10 cellular contexts compared by ENCODE assay signal in genomic region chr10:104642311-104643022, GRCh38. TPM values are rescaled to one million over a fixed set of nuclear protein-coding genes. Genes with fewer than 3 reads are reported as not detected.
DNase-seq lines count a peak whose midpoint lies in the region; ATAC-seq, FAIRE-seq and TF ChIP-seq lines count a peak whose summit lies in the region.
"Had no signal": no experiment of that assay in that cellular context is flagged by ENCODE, and none has a peak within 500 bp of the region (broad histone marks: within the 10 kb centered on the region; RNA-seq: fewer than 3 reads in every experiment).

No MANE protein-coding gene starts in this region.

- DNase-seq in NCI-H1417 (lab: John Stamatoyannopoulos, UW) (peak in 2 of 3 experiments; percentile 67 to 79), NCI-H1417 treated with DMSO at 0.1 percent for 48 hours (lab: John Stamatoyannopoulos, UW) (no peak), WTC11 (ENCODE audit: low spot score) (peak; percentile 95), hepatocyte (ENCODE audit: low spot score) (peak; percentile 80), small intestine (peak; percentile 5)
- no peak for DNase-seq in stimulated activated naive CD4-positive, alpha-beta T cell (lab: John Stamatoyannopoulos, UW)

- H3K36me3 ChIP-seq in hepatocyte (replicated peaks; ENCODE audit: insufficient read depth, low read depth), result no peaks in the 10 kb centered on the region
- H3K36me3 ChIP-seq in small intestine (ENCODE audit: control insufficient read depth in 2 of 2, insufficient read depth in 2 of 2, low read length in 2 of 2), result no peaks in the 10 kb centered on the region

- ATAC-seq in WTC11 (peak; percentile 60), GM21515 (IDR thresholded peaks at IDR 0.05; ENCODE audit: unreplicated experiment) (no peak), GM18907 (IDR thresholded peaks at IDR 0.05; ENCODE audit: unreplicated experiment) (no peak)

- H3K4me2 ChIP-seq in hepatocyte, result peak overlapping the region; percentile 92

- H4K20me1 ChIP-seq in hepatocyte (ENCODE audit: insufficient read depth, poor library complexity, severe bottlenecking), result no peaks in the 10 kb centered on the region

- peak overlapping the region; percentile 76 for H3K4me3 Mint-ChIP-seq in WTC11

- WGBS in hepatocyte (ENCODE audit: low lambda C conversion rate, missing lambda C conversion rate), result under 1% methylated on average over 47 of the region's 58 CpGs
- 3 to 11% (median 7%) methylated on average over 48 to 58 of the region's 58 CpGs for WGBS in small intestine, 3 donors

- peaks cover 17% of the 10 kb centered on the region for H3K4me1 ChIP-seq in hepatocyte (ENCODE audit: insufficient read depth)
- no peaks in the 10 kb centered on the region for H3K4me1 ChIP-seq in small intestine (ENCODE audit: control insufficient read depth in 2 of 2, insufficient read depth in 1 of 2, low read depth in 1 of 2, low read length in 1 of 2)

- H3K27me3 ChIP-seq in hepatocyte, result peaks cover 90% of the 10 kb centered on the region
- H3K27me3 ChIP-seq in small intestine (ENCODE audit: control insufficient read depth in 2 of 2, insufficient read depth in 2 of 2, low read length in 2 of 2), result peaks cover 23 to 35% of the 10 kb centered on the region in 2 donors

- H3K36me3 Mint-ChIP-seq in WTC11, result no peaks in the 10 kb centered on the region

- CTCF ChIA-PET in WTC11 (lab: Charles Lee), result interaction anchor here (0.6 to 1.1 kb wide), 22 partner anchors 9 to 338 kb away, joined by 3 to 11 read pairs (median 3); no protein-coding TSS in a partner anchor

- H3K27ac ChIP-seq in hepatocyte (no peak overlapping the region), small intestine (ENCODE audit: low read depth in 1 of 2, low read length in 1 of 2) (no peak overlapping the region)

- peaks cover 87% of the 10 kb centered on the region for H3K27me3 Mint-ChIP-seq in WTC11 (ENCODE audit: low read depth)

- H3K9me3 ChIP-seq in hepatocyte (ENCODE audit: low read depth), result no peaks in the 10 kb centered on the region
- no peaks in the 10 kb centered on the region for H3K9me3 ChIP-seq in small intestine (ENCODE audit: control insufficient read depth, low read depth)

- H3K27ac Mint-ChIP-seq in WTC11, result no peak overlapping the region

- POLR2A ChIA-PET in WTC11 (lab: Charles Lee), result no interaction called here

- no peaks in the 10 kb centered on the region for H3K79me2 ChIP-seq in hepatocyte

- H3K4me3 ChIP-seq in hepatocyte, result peak overlapping the region; percentile 10
- H3K4me3 ChIP-seq in small intestine (ENCODE audit: low read depth in 1 of 2, low read length in 2 of 2), result no peak overlapping the region

- peak; percentile 45 for TF ChIP-seq CTCF in WTC11 (IDR thresholded peaks at IDR 0.05)
- peak; percentile 62 for TF ChIP-seq CTCF in hepatocyte (IDR thresholded peaks at IDR 0.05; ENCODE audit: poor library complexity)

- H3K9me3 Mint-ChIP-seq in WTC11, result no peaks in the 10 kb centered on the region

- H2AFZ ChIP-seq in hepatocyte, result peak overlapping the region; percentile 6

- no peaks in the 10 kb centered on the region for H3K9me2 ChIP-seq in hepatocyte (replicated peaks; ENCODE audit: insufficient read depth)

- FAIRE-seq in small intestine (lab: Jason Lieb, UNC), result no peak
- FAIRE-seq: islet of Langerhans had no signal

- H3K4me1 Mint-ChIP-seq in WTC11, result peaks cover 15% of the 10 kb centered on the region

TF ChIP-seq in WTC11, 78 proteins besides CTCF, POLR2A, EP300 and RAD21 (continues in another document):
- TF ChIP-seq ZNF416 (CRISPR knock-in tag; IDR thresholded peaks at IDR 0.05) (no peak), FOXP1 (CRISPR knock-in tag; IDR thresholded peaks at IDR 0.05; ENCODE audit: borderline replicate concordance) (peak; percentile 78; the same call in 1 of the 2 replicates), FOXJ3 (CRISPR knock-in tag; IDR thresholded peaks at IDR 0.05; ENCODE audit: borderline replicate concordance) (no peak), ETV6 (CRISPR knock-in tag; IDR thresholded peaks at IDR 0.05) (peak; percentile 91), MLX (CRISPR knock-in tag; IDR thresholded peaks at IDR 0.05) (0 out of 2 replicates have a peak, but pooled peaks have one; percentile 42), CREM (CRISPR knock-in tag; IDR thresholded peaks at IDR 0.05) (peak; percentile 38; the same call in 1 of the 2 replicates), SOX15 (CRISPR knock-in tag; IDR thresholded peaks at IDR 0.05) (no peak), AFF4 (CRISPR knock-in tag; IDR thresholded peaks at IDR 0.05; ENCODE audit: borderline replicate concordance) (peak; percentile 77; the same call in 1 of the 2 replicates), ZBTB21 (CRISPR knock-in tag; IDR thresholded peaks at IDR 0.05; ENCODE audit: borderline replicate concordance) (no peak; the same call in 1 of the 2 replicates), IRF2 (CRISPR knock-in tag; IDR thresholded peaks at IDR 0.05; ENCODE audit: borderline replicate concordance, low read depth) (no peak), SP1 (CRISPR knock-in tag; conservative IDR thresholded peaks at IDR 0.05) (peak; percentile 63), NFATC4 (CRISPR knock-in tag; IDR thresholded peaks at IDR 0.05) (no peak), ZNF396 (CRISPR knock-in tag; IDR thresholded peaks at IDR 0.05; ENCODE audit: borderline replicate concordance) (no peak), CDX4 (CRISPR knock-in tag; IDR thresholded peaks at IDR 0.05; ENCODE audit: borderline replicate concordance) (no peak), ZSCAN18 (CRISPR knock-in tag; IDR thresholded peaks at IDR 0.05) (no peak), GRHL2 (CRISPR knock-in tag; IDR thresholded peaks at IDR 0.05; ENCODE audit: insufficient replicate concordance, severe bottlenecking) (no peak)

RNA-seq across cellular contexts. Expression of gene SORCS3, which starts 1.4 kb away (rescaled TPM):
- total RNA-seq in WTC11 (2021) (0.94 to 1.3 TPM (median 1.3 TPM) in 3 replicates), hepatocyte (0.80 and 1.2 TPM in 2 replicates)
- polyA plus RNA-seq in hepatocyte (0.59 TPM in 1 of 2 replicates, not detected in the other), small intestine (under 1 TPM in 1 of 3 donors, not detected in 2; 0.07 TPM)
- polyA plus RNA-seq: AG04450 had no signal

Comparison
In these comparisons a context has a peak if more than half of its experiments do, and no peak if none do; other contexts are left out.
1. DNase-seq: peak in NCI-H1417 (2 of 3), WTC11 (single experiment), hepatocyte (single experiment) and small intestine (single experiment); none in NCI-H1417 treated with DMSO at 0.1 percent for 48 hours (single experiment) and stimulated activated naive CD4-positive, alpha-beta T cell (0 of 6).